Comparison of ENCODE assay signal across 8 cellular contexts in genomic region chr7:11212080-11212711, GRCh38.
A peak's percentile ranks its signal among the peaks of the same experiment; 100 is the strongest.
DNase-seq lines count a peak whose midpoint lies in the region; ATAC-seq and TF ChIP-seq lines count a peak whose summit lies in the region.

No MANE protein-coding gene starts in this region.

- H3K4me1 Mint-ChIP-seq in CD4-positive, alpha-beta T cell (ENCODE audit: low read depth): no peaks in the 10 kb centered on the region
- no peaks in the 10 kb centered on the region for H3K4me1 Mint-ChIP-seq in effector memory CD8-positive, alpha-beta T cell (ENCODE audit: low read depth in 2 of 2)
- peaks cover 13% of the 10 kb centered on the region for H3K4me1 Mint-ChIP-seq in mesothelial cell of epicardium
- peaks cover 0 to 8% of the 10 kb centered on the region in 2 donors for H3K4me1 Mint-ChIP-seq in stimulated activated naive B cell treated with anti-CD40 and anti-IgM and Interleukin-4, amounts not matched to agents 10 μg/mL and 1 μg/mL and 100 μg/mL, for 72 hours

- no peaks in the 10 kb centered on the region for H3K9me3 ChIP-seq in CD4-positive, alpha-beta T cell (ENCODE audit: control insufficient read depth, low read length)

- DNase-seq in CD4-positive, alpha-beta T cell: peak in 8 of 10 experiments; percentile 2 to 24 (median 16)
- DNase-seq in NCI-H2107 (lab: John Stamatoyannopoulos, UW) (peak; percentile 47), mesothelial cell of epicardium (ENCODE audit: low spot score in 2 of 2, unreplicated experiment in 2 of 2) (peak in 1 of 2 experiments; percentile 50)
- DNase-seq in effector memory CD8-positive, alpha-beta T cell: peak; percentile 24 to 30 (median 29)
- DNase-seq in stimulated activated naive B cell treated with anti-CD40 and anti-IgM and Interleukin-4, amounts not matched to agents 10 μg/mL and 1 μg/mL and 100 μg/mL, for 72 hours: peak; percentile 2

- CTCF ChIA-PET in CD4-positive, alpha-beta T cell (lab: Charles Lee): interaction anchor here (1.0 to 2.1 kb wide), 5 partner anchors 9 to 323 kb away, joined by 3 to 8 read pairs (median 3); no protein-coding TSS in a partner anchor

- peaks cover 10% of the 10 kb centered on the region for H3K27me3 Mint-ChIP-seq in CD4-positive, alpha-beta T cell
- H3K27me3 Mint-ChIP-seq in effector memory CD8-positive, alpha-beta T cell: peaks cover under 1 to 16% of the 10 kb centered on the region in 2 donors
- H3K27me3 Mint-ChIP-seq in mesothelial cell of epicardium (ENCODE audit: low read depth): no peaks in the 10 kb centered on the region
- H3K27me3 Mint-ChIP-seq in stimulated activated naive B cell treated with anti-CD40 and anti-IgM and Interleukin-4, amounts not matched to agents 10 μg/mL and 1 μg/mL and 100 μg/mL, for 72 hours: peaks cover 0 to 7% of the 10 kb centered on the region in 2 donors

- intact Hi-C loops in CD4-positive, alpha-beta T cell (cut with DNase I, micrococcal nuclease): loop anchor here (10.0 kb wide), 2 partner anchors 317 to 327 kb away; no protein-coding TSS in a partner anchor

- no peak overlapping the region for H3K4me3 Mint-ChIP-seq in CD4-positive, alpha-beta T cell
- H3K4me3 Mint-ChIP-seq in effector memory CD8-positive, alpha-beta T cell: no peak overlapping the region
- H3K4me3 Mint-ChIP-seq in mesothelial cell of epicardium: no peak overlapping the region
- H3K4me3 Mint-ChIP-seq in stimulated activated naive B cell treated with anti-CD40 and anti-IgM and Interleukin-4, amounts not matched to agents 10 μg/mL and 1 μg/mL and 100 μg/mL, for 72 hours: no peak overlapping the region

- POLR2A ChIA-PET in CD4-positive, alpha-beta T cell (lab: Charles Lee): no interaction called here

- no peak overlapping the region for H3K27ac ChIP-seq in CD4-positive, alpha-beta T cell (ENCODE audit: low read depth, low read length)

- H3K9me3 Mint-ChIP-seq in CD4-positive, alpha-beta T cell: no peaks in the 10 kb centered on the region
- no peaks in the 10 kb centered on the region for H3K9me3 Mint-ChIP-seq in effector memory CD8-positive, alpha-beta T cell
- H3K9me3 Mint-ChIP-seq in mesothelial cell of epicardium: no peaks in the 10 kb centered on the region
- no peaks in the 10 kb centered on the region for H3K9me3 Mint-ChIP-seq in stimulated activated naive B cell treated with anti-CD40 and anti-IgM and Interleukin-4, amounts not matched to agents 10 μg/mL and 1 μg/mL and 100 μg/mL, for 72 hours

- ATAC-seq in CD4-positive, alpha-beta T cell (ENCODE audit: poor library complexity): peak; percentile 39
- ATAC-seq in GM18873 (IDR thresholded peaks at IDR 0.05; ENCODE audit: low FRiP score, unreplicated experiment) (peak; percentile 78), HG03095 (IDR thresholded peaks at IDR 0.05; ENCODE audit: unreplicated experiment) (peak; percentile 79)
- peak; percentile 49 for ATAC-seq in effector memory CD8-positive, alpha-beta T cell (replicated peaks)
- ATAC-seq in stimulated activated naive B cell treated with anti-CD40 and anti-IgM and Interleukin-4, amounts not matched to agents 10 μg/mL and 1 μg/mL and 100 μg/mL, for 72 hours (replicated peaks): peak; percentile 72 to 73

- TF ChIP-seq CTCF in CD4-positive, alpha-beta T cell (IDR thresholded peaks at IDR 0.05): peak; percentile 90
- TF ChIP-seq CTCF in WI38 (IDR thresholded peaks at IDR 0.05; ENCODE audit: low read depth, low read length) (peak; percentile 72), mesothelial cell of epicardium (IDR thresholded peaks at IDR 0.05; ENCODE audit: unreplicated experiment) (peak; percentile 81)

- no peak overlapping the region for H3K27ac Mint-ChIP-seq in CD4-positive, alpha-beta T cell
- H3K27ac Mint-ChIP-seq in effector memory CD8-positive, alpha-beta T cell: no peak overlapping the region
- no peak overlapping the region for H3K27ac Mint-ChIP-seq in mesothelial cell of epicardium
- no peak overlapping the region for H3K27ac Mint-ChIP-seq in stimulated activated naive B cell treated with anti-CD40 and anti-IgM and Interleukin-4, amounts not matched to agents 10 μg/mL and 1 μg/mL and 100 μg/mL, for 72 hours

- no peaks in the 10 kb centered on the region for H3K36me3 Mint-ChIP-seq in CD4-positive, alpha-beta T cell (ENCODE audit: low read depth)
- H3K36me3 Mint-ChIP-seq in effector memory CD8-positive, alpha-beta T cell (ENCODE audit: insufficient read depth): no peaks in the 10 kb centered on the region
- no peaks in the 10 kb centered on the region for H3K36me3 Mint-ChIP-seq in mesothelial cell of epicardium
- no peaks in the 10 kb centered on the region for H3K36me3 Mint-ChIP-seq in stimulated activated naive B cell treated with anti-CD40 and anti-IgM and Interleukin-4, amounts not matched to agents 10 μg/mL and 1 μg/mL and 100 μg/mL, for 72 hours

- H3K27me3 ChIP-seq in CD4-positive, alpha-beta T cell (ENCODE audit: control insufficient read depth, insufficient read depth, low read length): no peaks in the 10 kb centered on the region

- H3K4me3 ChIP-seq in WI38 (ENCODE audit: low read depth, low read length): no peak overlapping the region
